ENCODE assay signal across 11 cellular contexts in the genomic region with DNA sequence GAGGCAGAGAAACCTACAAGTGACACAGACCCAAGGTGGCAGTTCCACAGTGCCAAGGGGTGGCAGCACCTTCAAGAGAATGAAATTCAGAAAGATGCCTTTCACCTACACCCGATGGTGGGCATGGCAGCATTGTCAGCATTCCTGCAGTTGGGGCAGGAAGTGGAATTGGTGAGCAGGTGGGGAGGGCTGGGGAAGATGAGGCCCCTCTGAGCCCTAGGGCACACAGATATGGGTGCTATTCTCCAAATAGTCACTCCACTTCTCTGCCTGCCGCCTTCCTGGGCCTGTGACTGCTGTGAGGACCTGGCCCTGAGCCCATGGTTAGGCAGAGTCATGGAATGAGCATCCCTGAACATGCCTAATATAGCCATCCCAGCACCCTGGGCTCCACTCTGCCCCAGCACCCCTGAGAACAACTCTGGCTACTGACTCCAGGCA. TPM values are rescaled to one million over a fixed set of nuclear protein-coding genes. Genes with fewer than 3 reads are reported as not detected.
DNase-seq lines count a peak whose midpoint lies in the region; ATAC-seq, FAIRE-seq and TF ChIP-seq lines count a peak whose summit lies in the region.
"Had no signal": no experiment of that assay in that cellular context is flagged by ENCODE, and none has a peak within 500 bp of the region (broad histone marks: within the 10 kb centered on the region; RNA-seq: fewer than 3 reads in every experiment).

No MANE protein-coding gene starts in this region.

- no TSS peak for BruUV-seq in HepG2 (replicated peaks; lab: Mats Ljungman, UMichigan)

- H3K9ac ChIP-seq in HepG2 (ENCODE audit: insufficient read depth, low read depth, low read length): no peak overlapping the region

- no peaks in the 10 kb centered on the region for H3K9me3 ChIP-seq in HepG2 (ENCODE audit: low read length)
- H3K9me3 ChIP-seq in HAP-1: no peaks in the 10 kb centered on the region

- 25% methylated on average over 2 of the region's 2 CpGs for WGBS in HepG2 (ENCODE audit: low lambda C conversion rate)

- H3K4me1 ChIP-seq in HepG2 (ENCODE audit: insufficient read depth, low read length) (no peaks in the 10 kb centered on the region), HAP-1 (peaks cover 3% of the 10 kb centered on the region; the same call in 1 of the 2 replicates)

- H3K4me3 ChIP-seq in coronary artery: no peak overlapping the region
- H3K4me3 ChIP-seq in HepG2 (replicated peaks in 1 of 3; ENCODE audit: insufficient read depth in 1 of 3, low read depth in 2 of 3, low read length in 3 of 3): no peak overlapping the region
- no peak overlapping the region for H3K4me3 ChIP-seq in HAP-1

- TF ChIP-seq POLR2A in HepG2 (IDR thresholded peaks at IDR 0.05; ENCODE audit: insufficient read depth in 1 of 2, low read depth in 2 of 2, low read length in 2 of 2): no peak

- in situ Hi-C loops in HepG2 (cut with HindIII; ENCODE audit: extremely low pct_ligation_motif_present, low pct_unique_long_range_greater_than_20kb): loop anchor here (5.0 kb wide), 1 partner anchor 235 kb away; no protein-coding TSS in a partner anchor
- in situ Hi-C loops in HAP-1 (cut with MboI; ENCODE audit: low sequenced_read_pairs): loop anchor here (10.0 kb wide), 1 partner anchor 218 kb away; no protein-coding TSS in a partner anchor

- peak; percentile 76 for DNase-seq in AG08396 (ENCODE audit: low spot score)
- DNase-seq in M059J (ENCODE audit: low read depth): peak; percentile 85
- DNase-seq in coronary artery (ENCODE audit: low spot score): no peak
- DNase-seq in HepG2 (ENCODE audit: low spot score): no peak
- DNase-seq in posterior vena cava (ENCODE audit: low spot score): no peak
- DNase-seq in OCI-M2 (lab: John Stamatoyannopoulos, UW; ENCODE audit: unreplicated experiment): no peak
- DNase-seq in HAP-1 (ENCODE audit: low spot score in 2 of 2): no peak
- DNase-seq: cerebellar nuclear complex, kidney had no signal

- no peak overlapping the region for H2AFZ ChIP-seq in HepG2 (ENCODE audit: low read length)

- CTCF ChIA-PET in HepG2 (lab: Yijun Ruan, JAX; ENCODE audit: low intra/inter-chr PET ratio, low total read pairs): interaction anchor here (2.7 kb wide), 1 partner anchor 76 kb away, joined by 28 read pairs; no protein-coding TSS in a partner anchor

- no peaks in the 10 kb centered on the region for H3K79me2 ChIP-seq in HepG2 (ENCODE audit: insufficient read depth, low read length)

- intact Hi-C loops in HepG2 (cut with micrococcal nuclease; ENCODE audit: unreplicated experiment) (loop anchor here (5.0 to 10.0 kb wide), 2 partner anchors 60 to 218 kb away; a partner anchor contains a TSS), posterior vena cava (cut with DNase I) (loop anchor here in 1 of 2 donors (5.0 kb wide), 1 partner anchor 45 kb away; no protein-coding TSS in a partner anchor)

- H3K4me2 ChIP-seq in HepG2 (ENCODE audit: low read depth, low read length): no peak overlapping the region

- H3K27ac ChIP-seq in coronary artery (peak overlapping the region; percentile 58 to 91), HepG2 (ENCODE audit: extremely low read length, insufficient read depth, low read length) (no peak overlapping the region)

- POLR2A ChIA-PET in HepG2 (lab: Yijun Ruan, JAX): interaction anchor here (1.9 kb wide), 1 partner anchor 58 kb away, joined by 6 read pairs; a partner anchor contains a TSS

- FAIRE-seq in HepG2 (lab: Jason Lieb, UNC): no peak
- FAIRE-seq: kidney had no signal

- H3K27me3 ChIP-seq in HepG2 (ENCODE audit: control insufficient read depth in 1 of 2, insufficient read depth in 2 of 2, low read length in 2 of 2): no peaks in the 10 kb centered on the region
- peaks cover 12% of the 10 kb centered on the region; the same call in 1 of the 2 replicates for H3K27me3 ChIP-seq in HAP-1 (ENCODE audit: low read depth)

- TF ChIP-seq CTCF in coronary artery (IDR thresholded peaks at IDR 0.05) (no peak), HepG2 (CRISPR knock-in tag; IDR thresholded peaks at IDR 0.05) (peak; percentile 22; the same call in 1 of the 2 replicates)

- no peaks in the 10 kb centered on the region for H4K20me1 ChIP-seq in HepG2 (ENCODE audit: insufficient read depth, low read length)

- ATAC-seq in HepG2: no peak
- no peak for ATAC-seq in HG03521 (IDR thresholded peaks at IDR 0.05; ENCODE audit: unreplicated experiment)

- TF ChIP-seq RAD21 in HepG2 (CRISPR knock-in tag; IDR thresholded peaks at IDR 0.05): no peak

- TF ChIP-seq EP300 in HepG2 (IDR thresholded peaks at IDR 0.05; ENCODE audit: low read depth in 2 of 2, low read length in 2 of 2) (no peak), HepG2 (CRISPR knock-in tag; IDR thresholded peaks at IDR 0.05; ENCODE audit: borderline replicate concordance) (no peak)

- H3K36me3 ChIP-seq in HepG2 (replicated peaks in 1 of 2; ENCODE audit: control insufficient read depth in 1 of 2, insufficient read depth in 2 of 2, low read length in 2 of 2) (no peaks in the 10 kb centered on the region), HAP-1 (replicated peaks) (no peaks in the 10 kb centered on the region)

RNA-seq across cellular contexts. Expression of a gene that starts 8.3 kb away (rescaled TPM):
- total RNA-seq in M059J (2014; rRNA removed; shearing (Covaris generic)): 63.9 and 64.2 TPM in 2 replicates
- total RNA-seq in HepG2 (2016; rRNA removed; fragmentation: Illumina TruSeq; extraction: Trizol) (0.24 and 0.51 TPM in 2 replicates), posterior vena cava (10 to 100 TPM; 33.7 to 44.4 TPM)
- 0.97 and 1.8 TPM in 2 replicates for total RNA-seq in HepG2 (2016; cell fraction: cytosol; rRNA removed; fragmentation: Illumina TruSeq; extraction: Trizol; ENCODE audit: low read depth)
- 0.21 and 0.45 TPM in 2 replicates for total RNA-seq in HepG2 (2016; cell fraction: insoluble cytoplasmic fraction; rRNA removed; fragmentation: Illumina TruSeq; extraction: Trizol)
- total RNA-seq in HepG2 (2016; cell fraction: membrane; rRNA removed; fragmentation: Illumina TruSeq; extraction: Trizol): 0.86 and 1.4 TPM in 2 replicates
- 0.44 and 0.47 TPM in 2 replicates for total RNA-seq in HepG2 (2016; cell fraction: nucleus; rRNA removed; fragmentation: Illumina TruSeq; extraction: Trizol)
- polyA plus RNA-seq in HepG2 (2011; rRNA removed): 1.0 and 1.1 TPM in 2 replicates
- 0.59 and 1.4 TPM in 2 replicates for polyA plus RNA-seq in HepG2 (2011; cell fraction: cytosol; rRNA removed)
- 0.83 and 1.5 TPM in 2 replicates for polyA plus RNA-seq in HepG2 (2011; cell fraction: nucleus; rRNA removed)
- 0.17 TPM in 1 of 2 replicates, not detected in the other for polyA plus RNA-seq in HepG2 (2012)
- 2.6 and 3.1 TPM in 2 replicates for polyA plus RNA-seq in HepG2 (2016; cell fraction: cytosol; fragmentation: Illumina TruSeq; extraction: Trizol; ENCODE audit: low read depth)
- polyA plus RNA-seq in HepG2 (2016; cell fraction: insoluble cytoplasmic fraction; fragmentation: Illumina TruSeq; extraction: Trizol; ENCODE audit: low read depth): 0.36 and 0.81 TPM in 2 replicates
- 2.1 and 2.2 TPM in 2 replicates for polyA plus RNA-seq in HepG2 (2016; cell fraction: membrane; fragmentation: Illumina TruSeq; extraction: Trizol; ENCODE audit: low read depth)
- polyA plus RNA-seq in HepG2 (2016; cell fraction: nucleus; fragmentation: Illumina TruSeq; extraction: Trizol; ENCODE audit: insufficient read depth, low read depth): 0.72 and 1.3 TPM in 2 replicates
- 1.0 and 5.4 TPM in 2 replicates for polyA minus RNA-seq in HepG2 (2011; rRNA and poly(A)+ RNA removed; ENCODE audit: low replicate concordance)
- polyA minus RNA-seq in HepG2 (2011; cell fraction: cytosol; rRNA and poly(A)+ RNA removed): not detected in 2 replicates
- not detected in 2 replicates for polyA minus RNA-seq in HepG2 (2011; cell fraction: nucleus; rRNA and poly(A)+ RNA removed)

RNA-seq across cellular contexts. Expression of a gene that starts 49.4 kb away (rescaled TPM):
- total RNA-seq in M059J (2014; rRNA removed; shearing (Covaris generic)): 4.7 and 6.0 TPM in 2 replicates
- total RNA-seq in HepG2 (2016; rRNA removed; fragmentation: Illumina TruSeq; extraction: Trizol) (not detected in 2 replicates), posterior vena cava (100 to 1,000 TPM; 297 to 440 TPM)
- not detected in 2 replicates for total RNA-seq in HepG2 (2016; cell fraction: cytosol; rRNA removed; fragmentation: Illumina TruSeq; extraction: Trizol; ENCODE audit: low read depth)
- not detected in 2 replicates for total RNA-seq in HepG2 (2016; cell fraction: insoluble cytoplasmic fraction; rRNA removed; fragmentation: Illumina TruSeq; extraction: Trizol)
- not detected in 2 replicates for total RNA-seq in HepG2 (2016; cell fraction: membrane; rRNA removed; fragmentation: Illumina TruSeq; extraction: Trizol)
- not detected in 2 replicates for total RNA-seq in HepG2 (2016; cell fraction: nucleus; rRNA removed; fragmentation: Illumina TruSeq; extraction: Trizol)
- polyA plus RNA-seq in HepG2 (2011; rRNA removed): not detected in 2 replicates
- polyA plus RNA-seq in HepG2 (2011; cell fraction: cytosol; rRNA removed): 0.01 TPM in 1 of 2 replicates, not detected in the other
- not detected in 2 replicates for polyA plus RNA-seq in HepG2 (2011; cell fraction: nucleus; rRNA removed)
- polyA plus RNA-seq in HepG2 (2012): not detected in 2 replicates
- polyA plus RNA-seq in HepG2 (2016; cell fraction: cytosol; fragmentation: Illumina TruSeq; extraction: Trizol; ENCODE audit: low read depth): not detected in 2 replicates
- not detected in 2 replicates for polyA plus RNA-seq in HepG2 (2016; cell fraction: insoluble cytoplasmic fraction; fragmentation: Illumina TruSeq; extraction: Trizol; ENCODE audit: low read depth)
- polyA plus RNA-seq in HepG2 (2016; cell fraction: membrane; fragmentation: Illumina TruSeq; extraction: Trizol; ENCODE audit: low read depth): not detected in 2 replicates
- not detected in 2 replicates for polyA plus RNA-seq in HepG2 (2016; cell fraction: nucleus; fragmentation: Illumina TruSeq; extraction: Trizol; ENCODE audit: insufficient read depth, low read depth)
- polyA minus RNA-seq in HepG2 (2011; rRNA and poly(A)+ RNA removed; ENCODE audit: low replicate concordance): 0.07 TPM in 1 of 2 replicates, not detected in the other
- not detected in 2 replicates for polyA minus RNA-seq in HepG2 (2011; cell fraction: cytosol; rRNA and poly(A)+ RNA removed)
- polyA minus RNA-seq in HepG2 (2011; cell fraction: nucleus; rRNA and poly(A)+ RNA removed): not detected in 2 replicates
- total RNA-seq: activated CD8-positive, alpha-beta memory T cell treated with anti-CD3 and anti-CD28 coated beads for 36 hours had no signal

RNA-seq across cellular contexts. Expression of a gene that starts 58.3 kb away (rescaled TPM):
- total RNA-seq in M059J (2014; rRNA removed; shearing (Covaris generic)): 85.0 and 113 TPM in 2 replicates
- total RNA-seq in HepG2 (2016; rRNA removed; fragmentation: Illumina TruSeq; extraction: Trizol) (97.8 and 115 TPM in 2 replicates), posterior vena cava (10 to 100 TPM; 38.8 to 47.5 TPM)
- 11.9 and 13.6 TPM in 2 replicates for total RNA-seq in HepG2 (2016; cell fraction: cytosol; rRNA removed; fragmentation: Illumina TruSeq; extraction: Trizol; ENCODE audit: low read depth)
- total RNA-seq in HepG2 (2016; cell fraction: insoluble cytoplasmic fraction; rRNA removed; fragmentation: Illumina TruSeq; extraction: Trizol): 101 and 122 TPM in 2 replicates
- total RNA-seq in HepG2 (2016; cell fraction: membrane; rRNA removed; fragmentation: Illumina TruSeq; extraction: Trizol): 28.7 and 32.9 TPM in 2 replicates
- 60.9 and 62.3 TPM in 2 replicates for total RNA-seq in HepG2 (2016; cell fraction: nucleus; rRNA removed; fragmentation: Illumina TruSeq; extraction: Trizol)
- 41.2 and 50.8 TPM in 2 replicates for polyA plus RNA-seq in HepG2 (2011; rRNA removed)
- polyA plus RNA-seq in HepG2 (2011; cell fraction: cytosol; rRNA removed): 21.0 and 31.9 TPM in 2 replicates
- polyA plus RNA-seq in HepG2 (2011; cell fraction: nucleus; rRNA removed): 13.4 and 17.3 TPM in 2 replicates
- 33.7 and 42.3 TPM in 2 replicates for polyA plus RNA-seq in HepG2 (2012)
- 10.8 and 12.4 TPM in 2 replicates for polyA plus RNA-seq in HepG2 (2016; cell fraction: cytosol; fragmentation: Illumina TruSeq; extraction: Trizol; ENCODE audit: low read depth)
- 102 and 120 TPM in 2 replicates for polyA plus RNA-seq in HepG2 (2016; cell fraction: insoluble cytoplasmic fraction; fragmentation: Illumina TruSeq; extraction: Trizol; ENCODE audit: low read depth)
- polyA plus RNA-seq in HepG2 (2016; cell fraction: membrane; fragmentation: Illumina TruSeq; extraction: Trizol; ENCODE audit: low read depth): 20.6 and 23.3 TPM in 2 replicates
- 92.4 and 105 TPM in 2 replicates for polyA plus RNA-seq in HepG2 (2016; cell fraction: nucleus; fragmentation: Illumina TruSeq; extraction: Trizol; ENCODE audit: insufficient read depth, low read depth)
- polyA minus RNA-seq in HepG2 (2011; rRNA and poly(A)+ RNA removed; ENCODE audit: low replicate concordance): 20.7 and 68.8 TPM in 2 replicates
- 12.0 and 12.4 TPM in 2 replicates for polyA minus RNA-seq in HepG2 (2011; cell fraction: cytosol; rRNA and poly(A)+ RNA removed)
- 29.9 and 30.0 TPM in 2 replicates for polyA minus RNA-seq in HepG2 (2011; cell fraction: nucleus; rRNA and poly(A)+ RNA removed)

Comparison
In these comparisons a context has a peak if more than half of its experiments do, and no peak if none do; other contexts are left out.
1. DNase-seq: peak in AG08396 (single experiment) and M059J (single experiment); none in coronary artery (single experiment), HepG2 (single experiment), posterior vena cava (single experiment), OCI-M2 (single experiment) and HAP-1 (0 of 2).
2. RNA of a gene that starts 8.3 kb away (total RNA-seq): 63.9 to 64.2 TPM in M059J and 33.7 to 44.4 TPM in posterior vena cava; 0.21 to 1.8 TPM in HepG2; every median in the first group is over 10 times any median in the second.
3. RNA of a gene that starts 49.4 kb away (total RNA-seq): 297 to 440 TPM in posterior vena cava; 4.7 to 6.0 TPM in M059J and not detected in HepG2; every median in the first group is over 10 times any median in the second.